ENCODE assay signal across 8 cellular contexts in the genomic region with DNA sequence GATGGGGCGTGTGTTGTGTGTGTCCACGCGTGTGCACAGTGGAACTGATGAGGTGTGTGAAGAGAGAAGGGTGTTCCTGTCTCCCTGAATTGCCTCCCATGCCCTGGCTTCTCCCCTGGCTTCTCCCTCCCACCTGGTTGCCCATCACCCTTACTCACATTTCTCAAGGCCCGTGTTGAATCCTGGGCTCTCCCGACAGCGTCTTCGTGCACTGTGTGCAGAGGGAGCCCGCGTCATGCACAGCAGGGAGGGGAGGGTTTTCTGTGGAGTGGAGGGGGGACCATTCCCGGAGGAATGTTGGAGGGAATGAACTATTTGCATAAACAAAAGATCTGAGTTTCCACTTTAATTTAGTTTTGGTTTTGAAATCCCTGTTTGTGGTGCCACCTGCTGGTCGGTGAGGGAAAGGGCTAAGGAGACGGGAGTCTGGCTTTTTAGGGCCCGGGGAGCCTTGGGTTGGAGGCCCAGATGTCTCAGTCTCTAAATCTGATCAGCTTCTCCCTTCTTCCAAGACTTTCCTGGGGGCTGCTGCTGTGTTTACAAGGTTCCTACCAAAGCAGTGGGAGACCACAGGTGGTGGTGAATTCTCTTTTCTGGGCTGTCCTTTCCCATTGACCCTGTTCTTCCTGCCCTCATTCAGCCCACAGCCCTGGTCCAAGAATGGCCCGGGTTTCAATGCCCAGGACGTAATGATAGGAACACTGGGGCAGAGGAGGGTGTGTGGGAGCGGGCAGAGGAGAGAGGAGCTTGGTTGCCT. TPM values are rescaled to one million over a fixed set of nuclear protein-coding genes. Genes with fewer than 3 reads are reported as not detected.
DNase-seq lines count a peak whose midpoint lies in the region; ATAC-seq and TF ChIP-seq lines count a peak whose summit lies in the region.

A gene (minus strand): TSS at position 217 of the 757 bp plus-strand sequence. CDS start 57 bp downstream, at position 160.

- H3K4me3 ChIP-seq in AG04450 (ENCODE audit: low read depth, low read length) = peak within 1 kb of the TSS; percentile 86

- peak; percentile 90 for TF ChIP-seq CTCF in AG04450 (IDR thresholded peaks at IDR 0.05; ENCODE audit: low read depth, low read length)
- TF ChIP-seq CTCF in endothelial cell (IDR thresholded peaks at IDR 0.05; ENCODE audit: unreplicated experiment) = peak; percentile 81

- CTCF ChIA-PET in AG04450 (lab: Charles Lee) = interaction anchor here (0.8 to 2.7 kb wide), 11 partner anchors 10 to 148 kb away, joined by 3 to 21 read pairs (median 7); a partner anchor contains a TSS

- H3K27ac ChIP-seq in AG04450 (ENCODE audit: low read depth, low read length) = peak within 1 kb of the TSS; percentile 62

- no peaks in the 10 kb centered on the region for H3K9me3 Mint-ChIP-seq in endothelial cell (ENCODE audit: unreplicated experiment)

- H3K27me3 ChIP-seq in AG04450 (ENCODE audit: control insufficient read depth, insufficient read depth, low read length) = no peaks in the 10 kb centered on the region

- H3K9me3 ChIP-seq in AG04450 (ENCODE audit: control insufficient read depth, insufficient read depth, low read length) = no peaks in the 10 kb centered on the region

- POLR2A ChIA-PET in AG04450 (lab: Yijun Ruan, JAX) = interaction anchor here (0.7 kb wide), 1 partner anchor 13 kb away, joined by 5 read pairs; no protein-coding TSS in a partner anchor

- TF ChIP-seq POLR2A in GM19193 (IDR thresholded peaks at IDR 0.05; ENCODE audit: extremely low read depth, insufficient read depth, insufficient read length) = peak; percentile 19

- peaks cover 13% of the 10 kb centered on the region for H3K4me1 Mint-ChIP-seq in endothelial cell (ENCODE audit: unreplicated experiment)

- no peak for ATAC-seq in HG03135 (IDR thresholded peaks at IDR 0.05; ENCODE audit: unreplicated experiment)

- DNase-seq in AG04450 (ENCODE audit: low read depth, low spot score) (peak; percentile 85), NCI-H82 (lab: John Stamatoyannopoulos, UW) (peak; percentile 81), endothelial cell (ENCODE audit: low spot score) (peak; percentile 62), midbrain (lab: John Stamatoyannopoulos, UW) (peak; percentile 48)
- peak; percentile 37 for DNase-seq in activated CD8-positive, alpha-beta memory T cell treated with anti-CD3 and anti-CD28 coated beads, Interleukin-2, amount 50 U/mL, for 24 hours (ENCODE audit: extremely low read depth)
- DNase-seq in stimulated activated CD8-positive, alpha-beta memory T cell treated with anti-CD3 and anti-CD28 coated beads, Interleukin-2, amount 100 ng/mL, for 1 hour (ENCODE audit: low read depth in 2 of 2) = peak; percentile 37 to 57

- H3K27ac Mint-ChIP-seq in endothelial cell (ENCODE audit: unreplicated experiment) = no peak within 1 kb of the TSS

- peak within 1 kb of the TSS; percentile 73 for H3K4me3 Mint-ChIP-seq in endothelial cell (ENCODE audit: unreplicated experiment)

- H3K27me3 Mint-ChIP-seq in endothelial cell (ENCODE audit: unreplicated experiment) = peaks cover 9% of the 10 kb centered on the region

- peaks cover 3% of the 10 kb centered on the region for H3K36me3 Mint-ChIP-seq in endothelial cell (ENCODE audit: low read depth, unreplicated experiment)

RNA-seq across cellular contexts. Expression of the gene that starts here (rescaled TPM):
- 617 and 795 TPM in 2 replicates for polyA plus RNA-seq in AG04450 (2011; rRNA removed)
- polyA minus RNA-seq in AG04450 (2011; rRNA and poly(A)+ RNA removed) = 179 and 240 TPM in 2 replicates
- total RNA-seq in endothelial cell (ENCODE audit: unreplicated experiment) = 1.4 TPM
